Comparison of ENCODE assay signal across 8 cellular contexts in genomic region chr5:96601811-96602244, GRCh38.
DNase-seq lines count a peak whose midpoint lies in the region; ATAC-seq lines count a peak whose summit lies in the region.

No MANE protein-coding gene starts in this region.

- no peak overlapping the region for H3K27ac Mint-ChIP-seq in activated naive CD4-positive, alpha-beta T cell treated with anti-CD3 and anti-CD28 coated beads for 36 hours

- no peak overlapping the region for H3K4me3 Mint-ChIP-seq in activated naive CD4-positive, alpha-beta T cell treated with anti-CD3 and anti-CD28 coated beads for 36 hours

- peaks cover 10% of the 10 kb centered on the region for H3K4me1 Mint-ChIP-seq in activated naive CD4-positive, alpha-beta T cell treated with anti-CD3 and anti-CD28 coated beads for 36 hours (ENCODE audit: low read depth)

- CTCF ChIA-PET in activated naive CD4-positive, alpha-beta T cell treated with anti-CD3 and anti-CD28 coated beads for 36 hours (lab: Charles Lee): interaction anchor here (0.6 to 5.5 kb wide), 33 partner anchors 8 to 954 kb away, joined by 3 to 94 read pairs (median 4); partner anchors contain the start of gene PCSK1

- peak; percentile 83 for ATAC-seq in GM21723 (IDR thresholded peaks at IDR 0.05; ENCODE audit: unreplicated experiment)

- peaks cover 5% of the 10 kb centered on the region for H3K27me3 Mint-ChIP-seq in activated naive CD4-positive, alpha-beta T cell treated with anti-CD3 and anti-CD28 coated beads for 36 hours (ENCODE audit: low read depth)

- intact Hi-C loops in activated naive CD4-positive, alpha-beta T cell treated with anti-CD3 and anti-CD28 coated beads for 36 hours (cut with micrococcal nuclease): loop anchor here (1.0 to 5.0 kb wide), 7 partner anchors 63 to 820 kb away; partner anchors contain the start of gene PCSK1

- H3K36me3 Mint-ChIP-seq in activated naive CD4-positive, alpha-beta T cell treated with anti-CD3 and anti-CD28 coated beads for 36 hours (ENCODE audit: low read depth): no peaks in the 10 kb centered on the region

- H3K9me3 Mint-ChIP-seq in activated naive CD4-positive, alpha-beta T cell treated with anti-CD3 and anti-CD28 coated beads for 36 hours: no peaks in the 10 kb centered on the region

- DNase-seq in ELF-1 (ENCODE audit: low read depth, low spot score): peak; percentile 49
- peak; percentile 68 for DNase-seq in LHCN-M2 (ENCODE audit: low read depth)
- peak; percentile 73 for DNase-seq in RKO (ENCODE audit: low spot score)
- DNase-seq in activated naive CD4-positive, alpha-beta T cell treated with anti-CD3 and anti-CD28 coated beads for 36 hours: peak; percentile 68
- DNase-seq in glomerular visceral epithelial cell (ENCODE audit: extremely low spot score): peak; percentile 69
- DNase-seq in putamen (ENCODE audit: low spot score): peak; percentile 56
- DNase-seq in effector CD8-positive, alpha-beta T cell (lab: John Stamatoyannopoulos, UW): no peak
